Comparison of ENCODE assay signal across 22 cellular contexts in the genomic region with DNA sequence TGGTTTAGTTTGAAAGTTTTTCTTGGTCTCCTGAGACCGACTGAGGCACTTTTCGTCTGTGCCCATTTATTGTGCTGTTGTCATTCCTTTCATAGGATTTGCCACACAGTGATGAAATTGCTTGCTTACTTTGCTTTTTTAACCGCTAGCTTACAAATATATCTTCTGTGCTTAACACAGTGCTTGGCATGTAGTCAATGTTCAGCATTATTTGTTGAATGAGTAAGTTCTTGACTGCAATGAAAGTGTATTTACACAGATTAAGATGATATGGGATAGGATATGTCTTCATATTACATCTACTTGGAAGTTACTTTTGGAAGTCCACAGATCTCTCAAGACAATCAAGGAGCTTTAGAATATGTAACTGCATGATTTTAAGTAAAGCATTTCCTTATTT.
"Had no signal": no experiment of that assay in that cellular context is flagged by ENCODE, and none has a peak within 500 bp of the region (broad histone marks: within the 10 kb centered on the region; RNA-seq: fewer than 3 reads in every experiment).

No MANE protein-coding gene starts in this region.

- H3K4me2 ChIP-seq: KMS-11 had no signal

- ATAC-seq: activated CD4-positive, CD25-positive, alpha-beta regulatory T cell treated with anti-CD3 and anti-CD28 coated beads, Interleukin-2, amount 50 U/mL, for 24 hours; activated CD8-positive, alpha-beta T cell treated with anti-CD3 and anti-CD28 coated beads for 36 hours; activated T-cell treated with anti-CD3 and anti-CD28 coated beads, Interleukin-2, amount 50 U/mL, for 72 hours had no signal

- DNase-seq: activated CD4-positive, alpha-beta T cell treated with anti-CD3 and anti-CD28 coated beads for 4 hours; activated CD8-positive, alpha-beta memory T cell treated with anti-CD3 and anti-CD28 coated beads, Interleukin-2, amount 50 U/mL, for 4 hours; activated CD8-positive, alpha-beta T cell treated with anti-CD3 and anti-CD28 coated beads for 36 hours; activated gamma-delta T cell treated with Interleukin-2 at 50 U/mL for 16 hours; activated naive CD4-positive, alpha-beta T cell treated with anti-CD3 and anti-CD28 coated beads, Interleukin-2, amount 10 ng/mL, durations not matched to agents 7 days and 5 days; activated naive CD8-positive, alpha-beta T cell treated with anti-CD3 and anti-CD28 coated beads, Interleukin-2, amount 10 ng/mL, durations not matched to agents 7 days and 5 days; activated T-cell treated with anti-CD3 and anti-CD28 coated beads, Interleukin-2, amount 50 U/mL, for 72 hours; adrenal gland; aorta; central memory CD4-positive, alpha-beta T cell; MM.1S; NCI-H1105 treated with DMSO at 0.1 percent for 48 hours; NCI-H1436 treated with DMSO at 0.1 percent for 48 hours; NCI-H187; NCI-H2081; NCI-H510A treated with DMSO at 0.1 percent for 48 hours; SHP77 had no signal

- H3K9me3 ChIP-seq: adrenal gland, breast epithelium, SJSA1 had no signal

- H3K4me1 ChIP-seq: adrenal gland, breast epithelium, SJSA1 had no signal

- H3K27ac ChIP-seq: adrenal gland, breast epithelium, KMS-11, RWPE1, SJSA1 had no signal

- H3K4me3 ChIP-seq: adrenal gland, breast epithelium, SJSA1 had no signal
